ENCODE assay signal across 1 cellular context in the genomic region with DNA sequence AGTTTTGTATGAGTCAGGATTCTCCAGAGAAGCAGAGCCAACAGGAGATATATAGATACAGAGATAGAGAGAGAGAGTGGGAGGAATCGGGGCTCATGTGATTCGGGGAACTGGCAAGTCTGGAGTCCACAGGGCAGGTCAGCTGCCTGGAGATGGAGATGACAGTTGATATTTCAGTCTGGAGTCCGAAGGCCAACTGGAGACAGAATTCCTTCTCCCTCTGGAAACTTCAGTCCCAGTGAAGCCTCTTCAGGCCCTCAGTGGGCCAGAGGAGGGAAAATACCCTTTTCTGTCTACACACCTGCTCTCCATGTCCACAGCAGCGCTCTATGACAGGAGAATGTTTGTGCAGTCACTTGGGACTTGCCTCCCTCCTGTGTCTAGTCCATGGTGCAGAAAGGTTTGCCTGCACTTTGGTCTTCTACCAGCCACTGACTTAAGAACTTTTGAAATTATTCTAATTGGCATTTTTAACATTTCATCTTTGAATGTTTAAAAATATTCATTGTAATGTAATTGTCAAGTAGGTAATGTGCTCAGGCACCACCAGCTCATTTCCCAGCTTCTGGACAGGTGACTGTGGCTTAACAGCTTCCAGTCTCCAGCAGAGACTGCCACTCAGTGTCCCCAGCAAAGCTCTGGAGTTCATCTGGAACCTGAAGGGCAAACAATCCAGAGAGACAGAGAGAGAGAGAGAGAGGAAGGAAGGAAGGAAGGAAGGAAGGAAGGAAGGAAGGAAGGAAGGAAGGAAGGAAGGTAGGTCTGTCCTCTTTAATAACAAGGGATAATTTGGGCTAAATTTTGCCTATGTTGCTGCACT.
TF ChIP-seq lines count a peak whose summit lies in the region.

No MANE protein-coding gene starts in this region.

TF ChIP-seq in HepG2, 621 proteins besides CTCF, POLR2A, EP300 and RAD21 (continued from another document and continues in another):
- TF ChIP-seq STAT6 (CRISPR knock-in tag; IDR thresholded peaks at IDR 0.05; ENCODE audit: borderline replicate concordance) (no peak), ZBTB7A (CRISPR knock-in tag; IDR thresholded peaks at IDR 0.05) (no peak), RELA (CRISPR knock-in tag; IDR thresholded peaks at IDR 0.05) (no peak), ZNF780A (CRISPR knock-in tag; IDR thresholded peaks at IDR 0.05) (no peak), ZSCAN12 (CRISPR knock-in tag; IDR thresholded peaks at IDR 0.05) (no peak), ZNF335 (CRISPR knock-in tag; IDR thresholded peaks at IDR 0.05) (no peak), THYN1 (CRISPR knock-in tag; IDR thresholded peaks at IDR 0.05; ENCODE audit: borderline replicate concordance, low read depth) (no peak), JUNB (CRISPR knock-in tag; IDR thresholded peaks at IDR 0.05; ENCODE audit: borderline replicate concordance) (no peak), ZNF317 (CRISPR knock-in tag; IDR thresholded peaks at IDR 0.05) (no peak), SP2 (CRISPR knock-in tag; IDR thresholded peaks at IDR 0.05) (no peak), FOXC1 (CRISPR knock-in tag; IDR thresholded peaks at IDR 0.05; ENCODE audit: borderline replicate concordance) (no peak), ZNF775 (CRISPR knock-in tag; IDR thresholded peaks at IDR 0.05; ENCODE audit: borderline replicate concordance) (no peak), HOXA7 (CRISPR knock-in tag; IDR thresholded peaks at IDR 0.05) (no peak), NFYC (CRISPR knock-in tag; IDR thresholded peaks at IDR 0.05) (no peak), ZBTB38 (CRISPR knock-in tag; IDR thresholded peaks at IDR 0.05) (no peak), ZSCAN30 (CRISPR knock-in tag; IDR thresholded peaks at IDR 0.05) (no peak), ZNF629 (CRISPR knock-in tag; conservative IDR thresholded peaks at IDR 0.05) (no peak), SIX4 (CRISPR knock-in tag; IDR thresholded peaks at IDR 0.05) (no peak), MXD3 (CRISPR knock-in tag; IDR thresholded peaks at IDR 0.05) (no peak), PATZ1 (CRISPR knock-in tag; IDR thresholded peaks at IDR 0.05) (no peak), KAT2B (IDR thresholded peaks at IDR 0.05; ENCODE audit: borderline replicate concordance, low read depth, low read length) (no peak), ZNF777 (CRISPR knock-in tag; IDR thresholded peaks at IDR 0.05) (no peak), SALL2 (CRISPR knock-in tag; IDR thresholded peaks at IDR 0.05) (no peak), TEAD3 (CRISPR knock-in tag; optimal IDR thresholded peaks at IDR 0.05; ENCODE audit: borderline replicate concordance) (peak; percentile 36), ZNF883 (CRISPR knock-in tag; IDR thresholded peaks at IDR 0.05; ENCODE audit: not compliant biosample characterization) (no peak), CREB1 (IDR thresholded peaks at IDR 0.05) (no peak), CREB1 (CRISPR knock-in tag; IDR thresholded peaks at IDR 0.05) (no peak), GZF1 (CRISPR knock-in tag; IDR thresholded peaks at IDR 0.05) (no peak), CREM (IDR thresholded peaks at IDR 0.05) (no peak), CREM (CRISPR knock-in tag; IDR thresholded peaks at IDR 0.05) (no peak), ZNF292 (CRISPR knock-in tag; IDR thresholded peaks at IDR 0.05; ENCODE audit: borderline replicate concordance, low read depth) (peak; percentile 77; the same call in 1 of the 2 replicates), HNRNPUL1 (IDR thresholded peaks at IDR 0.05; ENCODE audit: low read depth, low read length) (no peak), E2F5 (CRISPR knock-in tag; conservative IDR thresholded peaks at IDR 0.05) (no peak), MTA1 (CRISPR knock-in tag; IDR thresholded peaks at IDR 0.05; ENCODE audit: borderline replicate concordance) (no peak), THAP11 (CRISPR knock-in tag; IDR thresholded peaks at IDR 0.05) (no peak), ZC3H4 (CRISPR knock-in tag; IDR thresholded peaks at IDR 0.05; ENCODE audit: borderline replicate concordance) (no peak), HDAC2 (CRISPR knock-in tag; IDR thresholded peaks at IDR 0.05) (peak; percentile 62; the same call in 1 of the 2 replicates), ATF4 (CRISPR knock-in tag; IDR thresholded peaks at IDR 0.05) (no peak), ZNF772 (CRISPR knock-in tag; IDR thresholded peaks at IDR 0.05) (no peak), HOXA3 (CRISPR knock-in tag; IDR thresholded peaks at IDR 0.05) (0 out of 2 replicates have a peak, but pooled peaks have one; percentile 12), SRSF9 (IDR thresholded peaks at IDR 0.05; ENCODE audit: borderline replicate concordance, insufficient read depth, low read depth, low read length, poor library complexity, severe bottlenecking) (no peak), FOXA3 (CRISPR knock-in tag; IDR thresholded peaks at IDR 0.05) (no peak), ZNF382 (CRISPR knock-in tag; IDR thresholded peaks at IDR 0.05; ENCODE audit: borderline replicate concordance) (no peak), NCOA1 (CRISPR knock-in tag; IDR thresholded peaks at IDR 0.05) (no peak), SRF (IDR thresholded peaks at IDR 0.05; ENCODE audit: low read depth, low read length) (no peak), ZNF232 (CRISPR knock-in tag; IDR thresholded peaks at IDR 0.05; ENCODE audit: borderline replicate concordance) (no peak; the same call in 1 of the 2 replicates)
- TF ChIP-seq, protein P1, sequence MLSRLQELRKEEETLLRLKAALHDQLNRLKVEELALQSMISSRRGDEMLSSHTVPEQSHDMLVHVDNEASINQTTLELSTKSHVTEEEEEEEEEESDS (CRISPR knock-in tag; IDR thresholded peaks at IDR 0.05; ENCODE audit: borderline replicate concordance), result no peak
- TF ChIP-seq, protein P2, sequence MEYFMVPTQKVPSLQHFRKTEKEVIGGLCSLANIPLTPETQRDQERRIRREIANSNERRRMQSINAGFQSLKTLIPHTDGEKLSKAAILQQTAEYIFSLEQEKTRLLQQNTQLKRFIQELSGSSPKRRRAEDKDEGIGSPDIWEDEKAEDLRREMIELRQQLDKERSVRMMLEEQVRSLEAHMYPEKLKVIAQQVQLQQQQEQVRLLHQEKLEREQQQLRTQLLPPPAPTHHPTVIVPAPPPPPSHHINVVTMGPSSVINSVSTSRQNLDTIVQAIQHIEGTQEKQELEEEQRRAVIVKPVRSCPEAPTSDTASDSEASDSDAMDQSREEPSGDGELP (IDR thresholded peaks at IDR 0.05; ENCODE audit: borderline replicate concordance, low read depth), result peak; percentile 61; the same call in 1 of the 2 replicates
- TF ChIP-seq, protein P3, sequence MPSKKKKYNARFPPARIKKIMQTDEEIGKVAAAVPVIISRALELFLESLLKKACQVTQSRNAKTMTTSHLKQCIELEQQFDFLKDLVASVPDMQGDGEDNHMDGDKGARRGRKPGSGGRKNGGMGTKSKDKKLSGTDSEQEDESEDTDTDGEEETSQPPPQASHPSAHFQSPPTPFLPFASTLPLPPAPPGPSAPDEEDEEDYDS (CRISPR knock-in tag; IDR thresholded peaks at IDR 0.05), result 0 out of 2 replicates have a peak, but pooled peaks have one; percentile 12
- TF ChIP-seq, protein P4, sequence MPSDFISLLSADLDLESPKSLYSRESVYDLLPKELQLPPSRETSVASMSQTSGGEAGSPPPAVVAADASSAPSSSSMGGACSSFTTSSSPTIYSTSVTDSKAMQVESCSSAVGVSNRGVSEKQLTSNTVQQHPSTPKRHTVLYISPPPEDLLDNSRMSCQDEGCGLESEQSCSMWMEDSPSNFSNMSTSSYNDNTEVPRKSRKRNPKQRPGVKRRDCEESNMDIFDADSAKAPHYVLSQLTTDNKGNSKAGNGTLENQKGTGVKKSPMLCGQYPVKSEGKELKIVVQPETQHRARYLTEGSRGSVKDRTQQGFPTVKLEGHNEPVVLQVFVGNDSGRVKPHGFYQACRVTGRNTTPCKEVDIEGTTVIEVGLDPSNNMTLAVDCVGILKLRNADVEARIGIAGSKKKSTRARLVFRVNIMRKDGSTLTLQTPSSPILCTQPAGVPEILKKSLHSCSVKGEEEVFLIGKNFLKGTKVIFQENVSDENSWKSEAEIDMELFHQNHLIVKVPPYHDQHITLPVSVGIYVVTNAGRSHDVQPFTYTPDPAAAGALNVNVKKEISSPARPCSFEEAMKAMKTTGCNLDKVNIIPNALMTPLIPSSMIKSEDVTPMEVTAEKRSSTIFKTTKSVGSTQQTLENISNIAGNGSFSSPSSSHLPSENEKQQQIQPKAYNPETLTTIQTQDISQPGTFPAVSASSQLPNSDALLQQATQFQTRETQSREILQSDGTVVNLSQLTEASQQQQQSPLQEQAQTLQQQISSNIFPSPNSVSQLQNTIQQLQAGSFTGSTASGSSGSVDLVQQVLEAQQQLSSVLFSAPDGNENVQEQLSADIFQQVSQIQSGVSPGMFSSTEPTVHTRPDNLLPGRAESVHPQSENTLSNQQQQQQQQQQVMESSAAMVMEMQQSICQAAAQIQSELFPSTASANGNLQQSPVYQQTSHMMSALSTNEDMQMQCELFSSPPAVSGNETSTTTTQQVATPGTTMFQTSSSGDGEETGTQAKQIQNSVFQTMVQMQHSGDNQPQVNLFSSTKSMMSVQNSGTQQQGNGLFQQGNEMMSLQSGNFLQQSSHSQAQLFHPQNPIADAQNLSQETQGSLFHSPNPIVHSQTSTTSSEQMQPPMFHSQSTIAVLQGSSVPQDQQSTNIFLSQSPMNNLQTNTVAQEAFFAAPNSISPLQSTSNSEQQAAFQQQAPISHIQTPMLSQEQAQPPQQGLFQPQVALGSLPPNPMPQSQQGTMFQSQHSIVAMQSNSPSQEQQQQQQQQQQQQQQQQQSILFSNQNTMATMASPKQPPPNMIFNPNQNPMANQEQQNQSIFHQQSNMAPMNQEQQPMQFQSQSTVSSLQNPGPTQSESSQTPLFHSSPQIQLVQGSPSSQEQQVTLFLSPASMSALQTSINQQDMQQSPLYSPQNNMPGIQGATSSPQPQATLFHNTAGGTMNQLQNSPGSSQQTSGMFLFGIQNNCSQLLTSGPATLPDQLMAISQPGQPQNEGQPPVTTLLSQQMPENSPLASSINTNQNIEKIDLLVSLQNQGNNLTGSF (CRISPR knock-in tag; IDR thresholded peaks at IDR 0.05), result no peak
- TF ChIP-seq, protein P5, sequence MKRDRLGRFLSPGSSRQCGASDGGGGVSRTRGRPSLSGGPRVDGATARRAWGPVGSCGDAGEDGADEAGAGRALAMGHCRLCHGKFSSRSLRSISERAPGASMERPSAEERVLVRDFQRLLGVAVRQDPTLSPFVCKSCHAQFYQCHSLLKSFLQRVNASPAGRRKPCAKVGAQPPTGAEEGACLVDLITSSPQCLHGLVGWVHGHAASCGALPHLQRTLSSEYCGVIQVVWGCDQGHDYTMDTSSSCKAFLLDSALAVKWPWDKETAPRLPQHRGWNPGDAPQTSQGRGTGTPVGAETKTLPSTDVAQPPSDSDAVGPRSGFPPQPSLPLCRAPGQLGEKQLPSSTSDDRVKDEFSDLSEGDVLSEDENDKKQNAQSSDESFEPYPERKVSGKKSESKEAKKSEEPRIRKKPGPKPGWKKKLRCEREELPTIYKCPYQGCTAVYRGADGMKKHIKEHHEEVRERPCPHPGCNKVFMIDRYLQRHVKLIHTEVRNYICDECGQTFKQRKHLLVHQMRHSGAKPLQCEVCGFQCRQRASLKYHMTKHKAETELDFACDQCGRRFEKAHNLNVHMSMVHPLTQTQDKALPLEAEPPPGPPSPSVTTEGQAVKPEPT (CRISPR knock-in tag; IDR thresholded peaks at IDR 0.05; ENCODE audit: low read depth), result no peak
